Comparison of ENCODE assay signal across 1 cellular context in the genomic region with DNA sequence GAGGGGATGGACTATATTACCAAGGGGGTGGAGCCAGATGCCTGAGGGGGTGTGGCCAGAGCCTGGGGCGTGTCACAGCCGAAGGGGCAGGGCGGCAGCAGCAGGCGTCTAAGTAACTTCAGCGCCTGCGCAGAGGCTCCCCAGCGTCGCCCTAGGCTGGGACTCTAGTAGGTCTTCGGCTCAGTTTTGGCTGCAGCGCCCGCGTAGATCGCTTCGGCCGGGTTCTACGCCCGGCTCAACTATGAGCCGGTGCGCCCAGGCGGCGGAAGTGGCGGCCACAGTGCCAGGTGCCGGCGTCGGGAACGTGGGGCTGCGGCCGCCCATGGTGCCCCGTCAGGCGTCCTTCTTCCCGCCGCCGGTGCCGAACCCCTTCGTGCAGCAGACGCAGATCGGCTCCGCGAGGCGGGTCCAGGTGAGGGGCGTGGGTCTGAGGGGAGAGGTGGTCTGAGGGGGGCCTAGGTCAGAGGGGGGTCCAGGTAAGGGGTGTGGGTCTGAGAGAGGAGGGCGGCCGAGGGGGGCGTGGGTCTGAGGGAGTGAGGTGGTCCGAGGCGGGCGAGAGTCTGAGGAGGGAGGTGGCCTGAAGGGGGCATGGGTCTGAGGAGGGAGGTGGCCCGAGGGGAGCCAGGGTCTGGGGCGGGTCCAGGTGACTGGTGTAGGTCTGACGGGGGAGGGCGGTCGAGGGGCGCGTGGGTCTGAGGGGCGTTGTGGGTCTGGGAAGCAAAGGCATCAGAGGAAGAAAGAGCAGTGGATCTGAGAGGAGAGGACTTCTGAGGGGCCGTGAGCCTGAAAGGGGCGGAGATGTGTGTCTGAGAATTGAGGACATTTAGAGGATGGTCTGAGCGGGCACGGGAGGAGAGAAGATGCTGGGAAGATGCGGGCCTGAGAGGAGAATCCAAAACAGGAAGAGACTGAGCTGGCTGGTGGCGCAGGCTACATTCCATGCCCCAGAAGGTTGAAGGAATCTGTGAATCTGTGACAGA.
TF ChIP-seq lines count a peak whose summit lies in the region.

A gene with protein sequence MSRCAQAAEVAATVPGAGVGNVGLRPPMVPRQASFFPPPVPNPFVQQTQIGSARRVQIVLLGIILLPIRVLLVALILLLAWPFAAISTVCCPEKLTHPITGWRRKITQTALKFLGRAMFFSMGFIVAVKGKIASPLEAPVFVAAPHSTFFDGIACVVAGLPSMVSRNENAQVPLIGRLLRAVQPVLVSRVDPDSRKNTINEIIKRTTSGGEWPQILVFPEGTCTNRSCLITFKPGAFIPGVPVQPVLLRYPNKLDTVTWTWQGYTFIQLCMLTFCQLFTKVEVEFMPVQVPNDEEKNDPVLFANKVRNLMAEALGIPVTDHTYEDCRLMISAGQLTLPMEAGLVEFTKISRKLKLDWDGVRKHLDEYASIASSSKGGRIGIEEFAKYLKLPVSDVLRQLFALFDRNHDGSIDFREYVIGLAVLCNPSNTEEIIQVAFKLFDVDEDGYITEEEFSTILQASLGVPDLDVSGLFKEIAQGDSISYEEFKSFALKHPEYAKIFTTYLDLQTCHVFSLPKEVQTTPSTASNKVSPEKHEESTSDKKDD (plus strand): TSS at position 132 of the 980 bp plus-strand sequence. CDS start 110 bp downstream, at position 242.

TF ChIP-seq in HepG2, 621 proteins besides CTCF, POLR2A, EP300 and RAD21 (continued from another document and continues in another):
- TF ChIP-seq, protein P1, sequence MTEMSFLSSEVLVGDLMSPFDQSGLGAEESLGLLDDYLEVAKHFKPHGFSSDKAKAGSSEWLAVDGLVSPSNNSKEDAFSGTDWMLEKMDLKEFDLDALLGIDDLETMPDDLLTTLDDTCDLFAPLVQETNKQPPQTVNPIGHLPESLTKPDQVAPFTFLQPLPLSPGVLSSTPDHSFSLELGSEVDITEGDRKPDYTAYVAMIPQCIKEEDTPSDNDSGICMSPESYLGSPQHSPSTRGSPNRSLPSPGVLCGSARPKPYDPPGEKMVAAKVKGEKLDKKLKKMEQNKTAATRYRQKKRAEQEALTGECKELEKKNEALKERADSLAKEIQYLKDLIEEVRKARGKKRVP (CRISPR knock-in tag; IDR thresholded peaks at IDR 0.05), result no peak
- TF ChIP-seq, protein P2, sequence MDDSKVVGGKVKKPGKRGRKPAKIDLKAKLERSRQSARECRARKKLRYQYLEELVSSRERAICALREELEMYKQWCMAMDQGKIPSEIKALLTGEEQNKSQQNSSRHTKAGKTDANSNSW (CRISPR knock-in tag; IDR thresholded peaks at IDR 0.05; ENCODE audit: borderline replicate concordance), result no peak
- TF ChIP-seq HOXA9 (CRISPR knock-in tag; IDR thresholded peaks at IDR 0.05; ENCODE audit: borderline replicate concordance) (no peak), TGIF2 (CRISPR knock-in tag; IDR thresholded peaks at IDR 0.05) (no peak; the same call in 1 of the 2 replicates), LCORL (IDR thresholded peaks at IDR 0.05) (no peak), LCORL (CRISPR knock-in tag; IDR thresholded peaks at IDR 0.05) (no peak), JUNB (CRISPR knock-in tag; IDR thresholded peaks at IDR 0.05; ENCODE audit: borderline replicate concordance) (no peak), ZNF547 (CRISPR knock-in tag; IDR thresholded peaks at IDR 0.05) (0 out of 2 replicates have a peak, but pooled peaks have one; percentile 41), HDAC2 (CRISPR knock-in tag; IDR thresholded peaks at IDR 0.05) (no peak; the same call in 1 of the 2 replicates), U2AF1 (optimal IDR thresholded peaks at IDR 0.05; ENCODE audit: low read depth, low read length) (no peak), SALL1 (CRISPR knock-in tag; IDR thresholded peaks at IDR 0.05) (peak; percentile 18; the same call in 1 of the 2 replicates), ZNF775 (CRISPR knock-in tag; IDR thresholded peaks at IDR 0.05; ENCODE audit: borderline replicate concordance) (no peak), DPF2 (CRISPR knock-in tag; IDR thresholded peaks at IDR 0.05; ENCODE audit: borderline replicate concordance, low read depth) (no peak), ZNF781 (CRISPR knock-in tag; IDR thresholded peaks at IDR 0.05; ENCODE audit: borderline replicate concordance, not compliant biosample characterization) (no peak), ISL2 (CRISPR knock-in tag; IDR thresholded peaks at IDR 0.05) (peak; percentile 55; the same call in 1 of the 2 replicates), MAFK (conservative IDR thresholded peaks at IDR 0.05 in 1 of 2, IDR thresholded peaks at IDR 0.05 in 1 of 2; ENCODE audit: low read length in 2 of 2) (no peak), MTF2 (CRISPR knock-in tag; IDR thresholded peaks at IDR 0.05; ENCODE audit: borderline replicate concordance) (no peak), ATF7 (IDR thresholded peaks at IDR 0.05) (no peak), ATF7 (CRISPR knock-in tag; IDR thresholded peaks at IDR 0.05) (no peak), ZNF30 (CRISPR knock-in tag; IDR thresholded peaks at IDR 0.05) (no peak), EED (CRISPR knock-in tag; IDR thresholded peaks at IDR 0.05) (no peak), ZNF749 (CRISPR knock-in tag; IDR thresholded peaks at IDR 0.05; ENCODE audit: borderline replicate concordance) (no peak), RBM22 (optimal IDR thresholded peaks at IDR 0.05; ENCODE audit: low read length) (no peak), SPEN (CRISPR knock-in tag; IDR thresholded peaks at IDR 0.05; ENCODE audit: low read depth) (no peak), ZNF878 (CRISPR knock-in tag; IDR thresholded peaks at IDR 0.05) (no peak), NCOA5 (CRISPR knock-in tag; IDR thresholded peaks at IDR 0.05) (no peak), SOX13 (IDR thresholded peaks at IDR 0.05) (no peak), SOX13 (CRISPR knock-in tag; conservative IDR thresholded peaks at IDR 0.05 in 1 of 2, IDR thresholded peaks at IDR 0.05 in 1 of 2) (no peak), ZNF383 (CRISPR knock-in tag; IDR thresholded peaks at IDR 0.05; ENCODE audit: borderline replicate concordance) (no peak), CHCHD3 (CRISPR knock-in tag; IDR thresholded peaks at IDR 0.05) (no peak), ZNF777 (CRISPR knock-in tag; IDR thresholded peaks at IDR 0.05) (peak; percentile 89), NONO (IDR thresholded peaks at IDR 0.05) (no peak), NONO (CRISPR knock-in tag; conservative IDR thresholded peaks at IDR 0.05) (no peak), PHF20 (CRISPR knock-in tag; IDR thresholded peaks at IDR 0.05) (no peak), ZNF253 (CRISPR knock-in tag; IDR thresholded peaks at IDR 0.05; ENCODE audit: borderline replicate concordance) (peak; percentile 38; the same call in 1 of the 2 replicates), ZNF160 (CRISPR knock-in tag; IDR thresholded peaks at IDR 0.05) (peak; percentile 72; the same call in 1 of the 2 replicates), ZNF33A (CRISPR knock-in tag; IDR thresholded peaks at IDR 0.05; ENCODE audit: borderline replicate concordance) (no peak), RBFOX2 (IDR thresholded peaks at IDR 0.05; ENCODE audit: low read depth, low read length) (peak; percentile 79), NKX3-1 (CRISPR knock-in tag; IDR thresholded peaks at IDR 0.05) (peak; percentile 64; the same call in 1 of the 2 replicates), ZFAT (CRISPR knock-in tag; conservative IDR thresholded peaks at IDR 0.05) (peak; percentile 48; the same call in 1 of the 2 replicates), EZH2 (conservative IDR thresholded peaks at IDR 0.05; ENCODE audit: low read depth, low read length) (no peak), ZNF564 (CRISPR knock-in tag; IDR thresholded peaks at IDR 0.05) (no peak), ZNF496 (CRISPR knock-in tag; IDR thresholded peaks at IDR 0.05; ENCODE audit: insufficient replicate concordance) (no peak), RARG (CRISPR knock-in tag; IDR thresholded peaks at IDR 0.05; ENCODE audit: low read depth) (no peak)
- TF ChIP-seq, protein P3, sequence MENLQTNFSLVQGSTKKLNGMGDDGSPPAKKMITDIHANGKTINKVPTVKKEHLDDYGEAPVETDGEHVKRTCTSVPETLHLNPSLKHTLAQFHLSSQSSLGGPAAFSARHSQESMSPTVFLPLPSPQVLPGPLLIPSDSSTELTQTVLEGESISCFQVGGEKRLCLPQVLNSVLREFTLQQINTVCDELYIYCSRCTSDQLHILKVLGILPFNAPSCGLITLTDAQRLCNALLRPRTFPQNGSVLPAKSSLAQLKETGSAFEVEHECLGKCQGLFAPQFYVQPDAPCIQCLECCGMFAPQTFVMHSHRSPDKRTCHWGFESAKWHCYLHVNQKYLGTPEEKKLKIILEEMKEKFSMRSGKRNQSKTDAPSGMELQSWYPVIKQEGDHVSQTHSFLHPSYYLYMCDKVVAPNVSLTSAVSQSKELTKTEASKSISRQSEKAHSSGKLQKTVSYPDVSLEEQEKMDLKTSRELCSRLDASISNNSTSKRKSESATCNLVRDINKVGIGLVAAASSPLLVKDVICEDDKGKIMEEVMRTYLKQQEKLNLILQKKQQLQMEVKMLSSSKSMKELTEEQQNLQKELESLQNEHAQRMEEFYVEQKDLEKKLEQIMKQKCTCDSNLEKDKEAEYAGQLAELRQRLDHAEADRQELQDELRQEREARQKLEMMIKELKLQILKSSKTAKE (CRISPR knock-in tag; IDR thresholded peaks at IDR 0.05; ENCODE audit: borderline replicate concordance), result no peak
- TF ChIP-seq, protein P4, sequence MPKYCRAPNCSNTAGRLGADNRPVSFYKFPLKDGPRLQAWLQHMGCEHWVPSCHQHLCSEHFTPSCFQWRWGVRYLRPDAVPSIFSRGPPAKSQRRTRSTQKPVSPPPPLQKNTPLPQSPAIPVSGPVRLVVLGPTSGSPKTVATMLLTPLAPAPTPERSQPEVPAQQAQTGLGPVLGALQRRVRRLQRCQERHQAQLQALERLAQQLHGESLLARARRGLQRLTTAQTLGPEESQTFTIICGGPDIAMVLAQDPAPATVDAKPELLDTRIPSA (CRISPR knock-in tag; IDR thresholded peaks at IDR 0.05; ENCODE audit: borderline replicate concordance), result 0 out of 2 replicates have a peak, but pooled peaks have one; percentile 67
- TF ChIP-seq, protein P5, sequence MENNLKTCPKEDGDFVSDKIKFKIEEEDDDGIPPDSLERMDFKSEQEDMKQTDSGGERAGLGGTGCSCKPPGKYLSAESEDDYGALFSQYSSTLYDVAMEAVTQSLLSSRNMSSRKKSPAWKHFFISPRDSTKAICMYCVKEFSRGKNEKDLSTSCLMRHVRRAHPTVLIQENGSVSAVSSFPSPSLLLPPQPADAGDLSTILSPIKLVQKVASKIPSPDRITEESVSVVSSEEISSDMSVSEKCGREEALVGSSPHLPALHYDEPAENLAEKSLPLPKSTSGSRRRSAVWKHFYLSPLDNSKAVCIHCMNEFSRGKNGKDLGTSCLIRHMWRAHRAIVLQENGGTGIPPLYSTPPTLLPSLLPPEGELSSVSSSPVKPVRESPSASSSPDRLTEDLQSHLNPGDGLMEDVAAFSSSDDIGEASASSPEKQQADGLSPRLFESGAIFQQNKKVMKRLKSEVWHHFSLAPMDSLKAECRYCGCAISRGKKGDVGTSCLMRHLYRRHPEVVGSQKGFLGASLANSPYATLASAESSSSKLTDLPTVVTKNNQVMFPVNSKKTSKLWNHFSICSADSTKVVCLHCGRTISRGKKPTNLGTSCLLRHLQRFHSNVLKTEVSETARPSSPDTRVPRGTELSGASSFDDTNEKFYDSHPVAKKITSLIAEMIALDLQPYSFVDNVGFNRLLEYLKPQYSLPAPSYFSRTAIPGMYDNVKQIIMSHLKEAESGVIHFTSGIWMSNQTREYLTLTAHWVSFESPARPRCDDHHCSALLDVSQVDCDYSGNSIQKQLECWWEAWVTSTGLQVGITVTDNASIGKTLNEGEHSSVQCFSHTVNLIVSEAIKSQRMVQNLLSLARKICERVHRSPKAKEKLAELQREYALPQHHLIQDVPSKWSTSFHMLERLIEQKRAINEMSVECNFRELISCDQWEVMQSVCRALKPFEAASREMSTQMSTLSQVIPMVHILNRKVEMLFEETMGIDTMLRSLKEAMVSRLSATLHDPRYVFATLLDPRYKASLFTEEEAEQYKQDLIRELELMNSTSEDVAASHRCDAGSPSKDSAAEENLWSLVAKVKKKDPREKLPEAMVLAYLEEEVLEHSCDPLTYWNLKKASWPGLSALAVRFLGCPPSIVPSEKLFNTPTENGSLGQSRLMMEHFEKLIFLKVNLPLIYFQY (CRISPR knock-in tag; IDR thresholded peaks at IDR 0.05; ENCODE audit: borderline replicate concordance), result no peak
- TF ChIP-seq, protein P6, sequence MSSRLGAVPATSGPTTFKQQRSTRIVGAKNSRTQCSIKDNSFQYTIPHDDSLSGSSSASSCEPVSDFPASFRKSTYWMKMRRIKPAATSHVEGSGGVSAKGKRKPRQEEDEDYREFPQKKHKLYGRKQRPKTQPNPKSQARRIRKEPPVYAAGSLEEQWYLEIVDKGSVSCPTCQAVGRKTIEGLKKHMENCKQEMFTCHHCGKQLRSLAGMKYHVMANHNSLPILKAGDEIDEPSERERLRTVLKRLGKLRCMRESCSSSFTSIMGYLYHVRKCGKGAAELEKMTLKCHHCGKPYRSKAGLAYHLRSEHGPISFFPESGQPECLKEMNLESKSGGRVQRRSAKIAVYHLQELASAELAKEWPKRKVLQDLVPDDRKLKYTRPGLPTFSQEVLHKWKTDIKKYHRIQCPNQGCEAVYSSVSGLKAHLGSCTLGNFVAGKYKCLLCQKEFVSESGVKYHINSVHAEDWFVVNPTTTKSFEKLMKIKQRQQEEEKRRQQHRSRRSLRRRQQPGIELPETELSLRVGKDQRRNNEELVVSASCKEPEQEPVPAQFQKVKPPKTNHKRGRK (CRISPR knock-in tag; IDR thresholded peaks at IDR 0.05), result no peak
- TF ChIP-seq, protein P7, sequence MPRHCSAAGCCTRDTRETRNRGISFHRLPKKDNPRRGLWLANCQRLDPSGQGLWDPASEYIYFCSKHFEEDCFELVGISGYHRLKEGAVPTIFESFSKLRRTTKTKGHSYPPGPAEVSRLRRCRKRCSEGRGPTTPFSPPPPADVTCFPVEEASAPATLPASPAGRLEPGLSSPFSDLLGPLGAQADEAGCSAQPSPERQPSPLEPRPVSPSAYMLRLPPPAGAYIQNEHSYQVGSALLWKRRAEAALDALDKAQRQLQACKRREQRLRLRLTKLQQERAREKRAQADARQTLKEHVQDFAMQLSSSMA (CRISPR knock-in tag; IDR thresholded peaks at IDR 0.05), result no peak
- TF ChIP-seq, protein P8, sequence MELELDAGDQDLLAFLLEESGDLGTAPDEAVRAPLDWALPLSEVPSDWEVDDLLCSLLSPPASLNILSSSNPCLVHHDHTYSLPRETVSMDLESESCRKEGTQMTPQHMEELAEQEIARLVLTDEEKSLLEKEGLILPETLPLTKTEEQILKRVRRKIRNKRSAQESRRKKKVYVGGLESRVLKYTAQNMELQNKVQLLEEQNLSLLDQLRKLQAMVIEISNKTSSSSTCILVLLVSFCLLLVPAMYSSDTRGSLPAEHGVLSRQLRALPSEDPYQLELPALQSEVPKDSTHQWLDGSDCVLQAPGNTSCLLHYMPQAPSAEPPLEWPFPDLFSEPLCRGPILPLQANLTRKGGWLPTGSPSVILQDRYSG (CRISPR knock-in tag; IDR thresholded peaks at IDR 0.05), result no peak
- TF ChIP-seq, protein P9, sequence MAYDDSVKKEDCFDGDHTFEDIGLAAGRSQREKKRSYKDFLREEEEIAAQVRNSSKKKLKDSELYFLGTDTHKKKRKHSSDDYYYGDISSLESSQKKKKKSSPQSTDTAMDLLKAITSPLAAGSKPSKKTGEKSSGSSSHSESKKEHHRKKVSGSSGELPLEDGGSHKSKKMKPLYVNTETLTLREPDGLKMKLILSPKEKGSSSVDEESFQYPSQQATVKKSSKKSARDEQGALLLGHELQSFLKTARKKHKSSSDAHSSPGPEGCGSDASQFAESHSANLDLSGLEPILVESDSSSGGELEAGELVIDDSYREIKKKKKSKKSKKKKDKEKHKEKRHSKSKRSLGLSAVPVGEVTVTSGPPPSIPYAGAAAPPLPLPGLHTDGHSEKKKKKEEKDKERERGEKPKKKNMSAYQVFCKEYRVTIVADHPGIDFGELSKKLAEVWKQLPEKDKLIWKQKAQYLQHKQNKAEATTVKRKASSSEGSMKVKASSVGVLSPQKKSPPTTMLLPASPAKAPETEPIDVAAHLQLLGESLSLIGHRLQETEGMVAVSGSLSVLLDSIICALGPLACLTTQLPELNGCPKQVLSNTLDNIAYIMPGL (CRISPR knock-in tag; IDR thresholded peaks at IDR 0.05; ENCODE audit: borderline replicate concordance in 1 of 2, low read depth in 1 of 2), result peak in 1 of 2 experiments; percentile 32; a peak in 1 of 4 replicates
